Comparison of ENCODE assay signal across 8 cellular contexts in genomic region chr4:18641334-18641733, GRCh38.
"Had no signal": no experiment of that assay in that cellular context is flagged by ENCODE, and none has a peak within 500 bp of the region (broad histone marks: within the 10 kb centered on the region; RNA-seq: fewer than 3 reads in every experiment).

No MANE protein-coding gene starts in this region.

- ATAC-seq: GM23338, HCT116 had no signal

- DNase-seq: GM23248, GOT3, H7, H9, HCEC 1CT, HFFc6 had no signal
